ENCODE assay signal across 10 cellular contexts in the genomic region with DNA sequence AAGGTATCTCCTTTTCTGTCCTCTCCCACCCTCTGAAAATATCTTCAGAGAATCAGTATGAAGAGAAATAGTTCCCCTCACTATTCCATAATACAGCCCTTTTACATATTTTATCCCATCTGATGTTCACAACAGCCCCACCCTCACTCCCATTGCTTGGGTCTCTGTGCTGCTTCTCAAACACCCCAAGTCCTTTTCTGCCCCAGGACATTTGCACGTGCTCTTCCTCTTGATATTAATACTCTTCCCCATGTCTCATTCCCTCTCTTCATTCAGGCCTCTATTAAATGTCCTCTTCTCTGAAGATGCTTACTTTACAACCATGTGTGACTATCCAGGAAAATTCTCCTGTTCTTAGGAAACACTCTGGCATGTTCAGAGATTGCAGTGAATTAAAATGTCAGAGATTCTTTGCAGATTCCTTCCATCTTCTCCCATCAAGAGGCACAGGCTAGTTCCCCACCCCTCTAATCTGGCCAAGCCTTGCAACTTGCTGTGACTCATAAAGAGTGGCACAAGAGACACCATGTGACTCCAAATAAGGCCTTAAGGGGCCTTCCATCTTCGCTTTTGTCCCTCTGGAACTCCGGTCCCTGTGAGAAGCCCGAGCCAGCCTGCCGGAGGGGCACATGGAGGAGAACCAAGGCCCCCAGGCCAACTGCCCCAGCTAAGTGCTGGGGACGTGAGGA.
DNase-seq lines count a peak whose midpoint lies in the region; ATAC-seq and TF ChIP-seq lines count a peak whose summit lies in the region.
"Had no signal": no experiment of that assay in that cellular context is flagged by ENCODE, and none has a peak within 500 bp of the region (broad histone marks: within the 10 kb centered on the region; RNA-seq: fewer than 3 reads in every experiment).

No MANE protein-coding gene starts in this region.

- BruUV-seq in Panc1 (replicated peaks; lab: Mats Ljungman, UMichigan) = no TSS peak

- CTCF ChIA-PET in activated CD8-positive, alpha-beta T cell treated with anti-CD3 and anti-CD28 coated beads, Interleukin-2, amount 10 ng/mL, durations not matched to agents 7 days and 5 days (lab: Charles Lee) = interaction anchor here (0.9 to 1.3 kb wide), 2 partner anchors 13 to 119 kb away, joined by 3 read pairs; no protein-coding TSS in a partner anchor
- CTCF ChIA-PET in activated CD8-positive, alpha-beta T cell treated with anti-CD3 and anti-CD28 coated beads for 36 hours (lab: Charles Lee) = interaction anchor here (0.5 to 0.8 kb wide), 2 partner anchors 10 to 222 kb away, joined by 3 to 4 read pairs; no protein-coding TSS in a partner anchor
- CTCF ChIA-PET in Panc1 (lab: Charles Lee) = no interaction called here

- POLR2A ChIA-PET in activated CD8-positive, alpha-beta T cell treated with anti-CD3 and anti-CD28 coated beads, Interleukin-2, amount 10 ng/mL, durations not matched to agents 7 days and 5 days (lab: Charles Lee) = no interaction called here
- POLR2A ChIA-PET in activated CD8-positive, alpha-beta T cell treated with anti-CD3 and anti-CD28 coated beads for 36 hours (lab: Charles Lee) = no interaction called here
- POLR2A ChIA-PET in Panc1 (lab: Charles Lee) = no interaction called here

- H3K36me3 ChIP-seq in Panc1 (ENCODE audit: control insufficient read depth, insufficient read depth, low read length) (no peaks in the 10 kb centered on the region), endodermal cell (ENCODE audit: control insufficient read depth, insufficient read depth, low read length) (no peaks in the 10 kb centered on the region)

- H3K36me3 Mint-ChIP-seq in activated CD8-positive, alpha-beta T cell treated with anti-CD3 and anti-CD28 coated beads, Interleukin-2, amount 10 ng/mL, durations not matched to agents 7 days and 5 days (ENCODE audit: low read depth) = peaks cover 19% of the 10 kb centered on the region
- peaks cover 6% of the 10 kb centered on the region for H3K36me3 Mint-ChIP-seq in activated CD8-positive, alpha-beta T cell treated with anti-CD3 and anti-CD28 coated beads for 36 hours (ENCODE audit: low read depth)
- no peaks in the 10 kb centered on the region for H3K36me3 Mint-ChIP-seq in endodermal cell (ENCODE audit: low read depth)

- DNase-seq in activated CD8-positive, alpha-beta T cell treated with anti-CD3 and anti-CD28 coated beads, Interleukin-2, amount 10 ng/mL, durations not matched to agents 7 days and 5 days = no peak
- DNase-seq in activated CD8-positive, alpha-beta T cell treated with anti-CD3 and anti-CD28 coated beads for 36 hours = no peak
- DNase-seq in Panc1 (ENCODE audit: low read depth, low spot score) (no peak), endodermal cell (peak; percentile 38), retinal pigment epithelial cell (ENCODE audit: low read depth) (peak; percentile 62), RKO (ENCODE audit: low spot score) (no peak)
- DNase-seq: NCI-H2171, T1000 had no signal

- no peaks in the 10 kb centered on the region for H3K27me3 Mint-ChIP-seq in activated CD8-positive, alpha-beta T cell treated with anti-CD3 and anti-CD28 coated beads, Interleukin-2, amount 10 ng/mL, durations not matched to agents 7 days and 5 days (ENCODE audit: low read depth)
- no peaks in the 10 kb centered on the region for H3K27me3 Mint-ChIP-seq in activated CD8-positive, alpha-beta T cell treated with anti-CD3 and anti-CD28 coated beads for 36 hours
- peaks cover 3% of the 10 kb centered on the region for H3K27me3 Mint-ChIP-seq in endodermal cell (ENCODE audit: insufficient read depth)

- no peak overlapping the region for H3K4me3 Mint-ChIP-seq in activated CD8-positive, alpha-beta T cell treated with anti-CD3 and anti-CD28 coated beads, Interleukin-2, amount 10 ng/mL, durations not matched to agents 7 days and 5 days
- no peak overlapping the region for H3K4me3 Mint-ChIP-seq in activated CD8-positive, alpha-beta T cell treated with anti-CD3 and anti-CD28 coated beads for 36 hours
- no peak overlapping the region for H3K4me3 Mint-ChIP-seq in endodermal cell

- peaks cover 34% of the 10 kb centered on the region for H3K4me1 ChIP-seq in Panc1 (ENCODE audit: control insufficient read depth, insufficient read depth, low read length)
- H3K4me1 ChIP-seq in endodermal cell (ENCODE audit: control insufficient read depth, insufficient read depth, low read length) = peaks cover 3% of the 10 kb centered on the region

- 89 to 96% methylated on average over 6 of the region's 6 CpGs for WGBS in endodermal cell (ENCODE audit: insufficient coverage in 1 of 2, insufficient read length in 1 of 2), 2 experiments

- H3K27ac ChIP-seq in Panc1 (ENCODE audit: low read length) (peak overlapping the region; percentile 59; the same call in 1 of the 2 replicates), endodermal cell (ENCODE audit: low read depth, low read length) (no peak overlapping the region)

- TF ChIP-seq CTCF in activated CD8-positive, alpha-beta T cell treated with anti-CD3 and anti-CD28 coated beads for 36 hours (IDR thresholded peaks at IDR 0.05) = no peak
- TF ChIP-seq CTCF in Panc1 (IDR thresholded peaks at IDR 0.05) = no peak
- no peak for TF ChIP-seq CTCF in endodermal cell (conservative IDR thresholded peaks at IDR 0.05)
- TF ChIP-seq CTCF in retinal pigment epithelial cell (conservative IDR thresholded peaks at IDR 0.05; ENCODE audit: low read depth, low read length) = no peak

- intact Hi-C loops in activated CD8-positive, alpha-beta T cell treated with anti-CD3 and anti-CD28 coated beads for 36 hours (cut with micrococcal nuclease) = no loop called here
- intact Hi-C loops in Panc1 (cut with micrococcal nuclease; ENCODE audit: unreplicated experiment) = no loop called here

- H3K9me3 ChIP-seq in Panc1 (ENCODE audit: control insufficient read depth, insufficient read depth, low read depth, low read length) = peaks cover 7% of the 10 kb centered on the region
- no peaks in the 10 kb centered on the region for H3K9me3 ChIP-seq in endodermal cell (ENCODE audit: control insufficient read depth, low read length)

- H3K4me3 ChIP-seq in Panc1 (ENCODE audit: low read depth in 2 of 2, low read length in 2 of 2) = no peak overlapping the region
- H3K4me3 ChIP-seq in endodermal cell (ENCODE audit: low read length) = no peak overlapping the region
- no peak overlapping the region for H3K4me3 ChIP-seq in retinal pigment epithelial cell (ENCODE audit: low read length)

- H3K27ac Mint-ChIP-seq in activated CD8-positive, alpha-beta T cell treated with anti-CD3 and anti-CD28 coated beads, Interleukin-2, amount 10 ng/mL, durations not matched to agents 7 days and 5 days = peak overlapping the region; percentile 50
- H3K27ac Mint-ChIP-seq in activated CD8-positive, alpha-beta T cell treated with anti-CD3 and anti-CD28 coated beads for 36 hours = no peak overlapping the region
- H3K27ac Mint-ChIP-seq in endodermal cell = no peak overlapping the region

- no peaks in the 10 kb centered on the region for H3K27me3 ChIP-seq in Panc1 (ENCODE audit: control insufficient read depth, insufficient read depth, low read length)
- H3K27me3 ChIP-seq in endodermal cell (ENCODE audit: control insufficient read depth, insufficient read depth, low read length, poor library complexity, severe bottlenecking) = no peaks in the 10 kb centered on the region

- peaks cover 8% of the 10 kb centered on the region for H3K9me3 Mint-ChIP-seq in activated CD8-positive, alpha-beta T cell treated with anti-CD3 and anti-CD28 coated beads, Interleukin-2, amount 10 ng/mL, durations not matched to agents 7 days and 5 days (ENCODE audit: insufficient read depth)
- peaks cover 8% of the 10 kb centered on the region for H3K9me3 Mint-ChIP-seq in activated CD8-positive, alpha-beta T cell treated with anti-CD3 and anti-CD28 coated beads for 36 hours
- peaks cover 7% of the 10 kb centered on the region for H3K9me3 Mint-ChIP-seq in endodermal cell

- in situ Hi-C loops in Panc1 (cut with HindIII; ENCODE audit: low pct_unique_long_range_greater_than_20kb, low sequenced_read_pairs) = no loop called here

- H3K4me1 Mint-ChIP-seq in activated CD8-positive, alpha-beta T cell treated with anti-CD3 and anti-CD28 coated beads, Interleukin-2, amount 10 ng/mL, durations not matched to agents 7 days and 5 days (ENCODE audit: low read depth) = peaks cover 67% of the 10 kb centered on the region
- H3K4me1 Mint-ChIP-seq in activated CD8-positive, alpha-beta T cell treated with anti-CD3 and anti-CD28 coated beads for 36 hours (ENCODE audit: low read depth) = peaks cover 56% of the 10 kb centered on the region
- H3K4me1 Mint-ChIP-seq in endodermal cell = peaks cover 18% of the 10 kb centered on the region

- no peak overlapping the region for H3K9ac ChIP-seq in endodermal cell (ENCODE audit: extremely low read depth, low read length, poor library complexity, severe bottlenecking)

- ATAC-seq in activated CD8-positive, alpha-beta T cell treated with anti-CD3 and anti-CD28 coated beads, Interleukin-2, amount 10 ng/mL, durations not matched to agents 7 days and 5 days = no peak
- ATAC-seq in activated CD8-positive, alpha-beta T cell treated with anti-CD3 and anti-CD28 coated beads for 36 hours = no peak
- ATAC-seq in Panc1 (no peak), HG03342 (IDR thresholded peaks at IDR 0.05; ENCODE audit: unreplicated experiment) (no peak), GM18907 (IDR thresholded peaks at IDR 0.05; ENCODE audit: unreplicated experiment) (no peak)

Comparison
In these comparisons a context has a peak if more than half of its experiments do, and no peak if none do; other contexts are left out.
1. DNase-seq: peak in endodermal cell (single experiment) and retinal pigment epithelial cell (single experiment); none in activated CD8-positive, alpha-beta T cell treated with anti-CD3 and anti-CD28 coated beads, Interleukin-2, amount 10 ng/mL, durations not matched to agents 7 days and 5 days (single experiment), activated CD8-positive, alpha-beta T cell treated with anti-CD3 and anti-CD28 coated beads for 36 hours (single experiment), Panc1 (single experiment) and RKO (single experiment).